In the genomic region with DNA sequence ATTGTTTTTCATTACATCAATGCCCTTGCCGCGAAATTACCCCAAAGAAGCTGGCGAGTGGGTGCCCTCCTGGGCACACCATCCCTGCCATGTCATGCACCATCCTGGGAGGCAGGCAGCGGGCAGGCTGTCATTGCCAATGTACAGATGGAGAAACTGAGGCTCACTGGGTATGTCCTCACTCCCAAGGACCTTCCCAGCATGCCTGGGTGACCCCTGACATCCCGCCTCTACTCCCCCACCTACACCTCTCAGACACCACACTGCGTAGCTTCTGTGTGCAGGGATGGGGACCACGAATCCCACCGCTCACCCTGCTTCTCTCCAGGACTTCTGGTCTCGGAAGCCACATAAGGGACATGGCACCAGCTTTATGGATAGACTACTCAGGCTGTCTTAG, we compare ENCODE assay signal across 29 cellular contexts. TPM values are rescaled to one million over a fixed set of nuclear protein-coding genes. Genes with fewer than 3 reads are reported as not detected.
DNase-seq lines count a peak whose midpoint lies in the region; ATAC-seq, FAIRE-seq and TF ChIP-seq lines count a peak whose summit lies in the region.
"Had no signal": no experiment of that assay in that cellular context is flagged by ENCODE, and none has a peak within 500 bp of the region (broad histone marks: within the 10 kb centered on the region; RNA-seq: fewer than 3 reads in every experiment).

No MANE protein-coding gene starts in this region.

- in situ Hi-C loops in HepG2 (cut with HindIII; ENCODE audit: extremely low pct_ligation_motif_present, low pct_unique_long_range_greater_than_20kb) = loop anchor here (25.0 kb wide), 1 partner anchor 237 kb away; a partner anchor contains a TSS

- no peak for TF ChIP-seq EP300 in HepG2 (IDR thresholded peaks at IDR 0.05; ENCODE audit: low read depth in 2 of 2, low read length in 2 of 2)
- no peak for TF ChIP-seq EP300 in HepG2 (CRISPR knock-in tag; IDR thresholded peaks at IDR 0.05; ENCODE audit: borderline replicate concordance)
- no peak for TF ChIP-seq EP300 in gastroesophageal sphincter (IDR thresholded peaks at IDR 0.05)

- H3K79me2 ChIP-seq in HepG2 (ENCODE audit: insufficient read depth, low read length) = no peaks in the 10 kb centered on the region

- WGBS in right lobe of liver (ENCODE audit: insufficient coverage, low coverage, low lambda C conversion rate, missing lambda C conversion rate) = 86% methylated on average over 4 of the region's 9 CpGs
- WGBS in HepG2 (ENCODE audit: low lambda C conversion rate) = 83% methylated on average over 9 of the region's 9 CpGs
- 92% methylated on average over 8 to 9 of the region's 9 CpGs for WGBS in endodermal cell (ENCODE audit: insufficient coverage in 1 of 2, insufficient read length in 1 of 2), 2 experiments
- 81 to 94% (median 89%) methylated on average over 9 of the region's 9 CpGs for WGBS in psoas muscle, 3 donors
- WGBS in gastroesophageal sphincter (ENCODE audit: low coverage in 1 of 2), 2 donors = 83% methylated on average over 8 of the region's 9 CpGs; no CpG with 5 or more reads in 1 of the 2 donors

- H3K4me1 Mint-ChIP-seq in endodermal cell = no peaks in the 10 kb centered on the region

- no peak for ATAC-seq in right lobe of liver
- no peak for ATAC-seq in HepG2
- ATAC-seq in psoas muscle = no peak
- no peak for ATAC-seq in gastroesophageal sphincter
- ATAC-seq: effector memory CD8-positive, alpha-beta T cell; HCT116; left colon had no signal

- H3K27ac ChIP-seq in right lobe of liver (no peak overlapping the region), HepG2 (ENCODE audit: extremely low read length, insufficient read depth, low read length) (no peak overlapping the region), endodermal cell (ENCODE audit: low read depth, low read length) (no peak overlapping the region), psoas muscle (no peak overlapping the region), gastroesophageal sphincter (no peak overlapping the region)
- H3K27ac ChIP-seq: breast epithelium, C4-2B, KMS-11, SK-N-MC had no signal

- no peaks in the 10 kb centered on the region for H3K36me3 Mint-ChIP-seq in endodermal cell (ENCODE audit: low read depth)

- BruUV-seq in HepG2 (replicated peaks; lab: Mats Ljungman, UMichigan) = no TSS peak

- no peak for TF ChIP-seq CTCF in right lobe of liver (IDR thresholded peaks at IDR 0.05)
- no peak for TF ChIP-seq CTCF in HepG2 (CRISPR knock-in tag; IDR thresholded peaks at IDR 0.05)
- TF ChIP-seq CTCF in endodermal cell (conservative IDR thresholded peaks at IDR 0.05) = no peak
- TF ChIP-seq CTCF in psoas muscle (IDR thresholded peaks at IDR 0.05) = no peak
- no peak for TF ChIP-seq CTCF in gastroesophageal sphincter (IDR thresholded peaks at IDR 0.05)

- H3K27me3 ChIP-seq in right lobe of liver (no peaks in the 10 kb centered on the region), HepG2 (ENCODE audit: control insufficient read depth in 1 of 2, insufficient read depth in 2 of 2, low read length in 2 of 2) (no peaks in the 10 kb centered on the region), endodermal cell (ENCODE audit: control insufficient read depth, insufficient read depth, low read length, poor library complexity, severe bottlenecking) (no peaks in the 10 kb centered on the region), psoas muscle (ENCODE audit: insufficient read depth in 3 of 3, low read length in 2 of 3) (no peaks in the 10 kb centered on the region), gastroesophageal sphincter (no peaks in the 10 kb centered on the region)
- H3K27me3 ChIP-seq: breast epithelium had no signal

- no peak for TF ChIP-seq RAD21 in HepG2 (CRISPR knock-in tag; IDR thresholded peaks at IDR 0.05)

- no peaks in the 10 kb centered on the region for H3K27me3 Mint-ChIP-seq in endodermal cell (ENCODE audit: insufficient read depth)

- POLR2A ChIA-PET in HepG2 (lab: Yijun Ruan, JAX) = no interaction called here

- no peak overlapping the region for H3K4me3 Mint-ChIP-seq in endodermal cell
- H3K4me3 Mint-ChIP-seq: activated naive CD4-positive, alpha-beta T cell treated with anti-CD3 and anti-CD28 coated beads for 36 hours; effector memory CD8-positive, alpha-beta T cell had no signal

- H2AFZ ChIP-seq in HepG2 (ENCODE audit: low read length) = no peak overlapping the region

- H3K9ac ChIP-seq in HepG2 (ENCODE audit: insufficient read depth, low read depth, low read length) = no peak overlapping the region
- no peak overlapping the region for H3K9ac ChIP-seq in endodermal cell (ENCODE audit: extremely low read depth, low read length, poor library complexity, severe bottlenecking)
- H3K9ac ChIP-seq: KMS-11 had no signal

- no peak for TF ChIP-seq POLR2A in right lobe of liver (IDR thresholded peaks at IDR 0.05)
- no peak for TF ChIP-seq POLR2A in HepG2 (IDR thresholded peaks at IDR 0.05; ENCODE audit: insufficient read depth in 1 of 2, low read depth in 2 of 2, low read length in 2 of 2)
- no peak for TF ChIP-seq POLR2A in gastroesophageal sphincter (IDR thresholded peaks at IDR 0.05)

- no peak overlapping the region for H3K4me2 ChIP-seq in HepG2 (ENCODE audit: low read depth, low read length)
- H3K4me2 ChIP-seq: KMS-11, smooth muscle cell had no signal

- DNase-seq in right lobe of liver (peak; percentile 7 to 51 (median 41)), HepG2 (ENCODE audit: low spot score) (no peak), endodermal cell (peak; percentile 28), psoas muscle (peak; percentile 2 to 35), LoVo (ENCODE audit: low spot score) (no peak), COR-L47 (lab: John Stamatoyannopoulos, UW) (no peak)
- DNase-seq: activated naive CD4-positive, alpha-beta T cell treated with anti-CD3 and anti-CD28 coated beads for 36 hours; activated T-cell treated with anti-CD3 and anti-CD28 coated beads, Interleukin-2, amount 50 U/mL, for 48 hours; amygdala; Calu3; DND-41; effector memory CD8-positive, alpha-beta T cell; foreskin fibroblast; NCI-H1436 treated with DMSO at 0.1 percent for 48 hours; NCI-H2107; NCI-H774; trophoblast cell had no signal

- intact Hi-C loops in right lobe of liver (cut with DNase I) (no loop called here), HepG2 (cut with micrococcal nuclease; ENCODE audit: unreplicated experiment) (no loop called here), psoas muscle (cut with DNase I) (no loop called here)

- no peak for FAIRE-seq in HepG2 (lab: Jason Lieb, UNC)
- FAIRE-seq: colon, GM18507 had no signal

- H3K4me1 ChIP-seq in right lobe of liver (no peaks in the 10 kb centered on the region), HepG2 (ENCODE audit: insufficient read depth, low read length) (peaks cover 10% of the 10 kb centered on the region), endodermal cell (ENCODE audit: control insufficient read depth, insufficient read depth, low read length) (no peaks in the 10 kb centered on the region), psoas muscle (peaks cover 8% of the 10 kb centered on the region), gastroesophageal sphincter (no peaks in the 10 kb centered on the region)

- no peaks in the 10 kb centered on the region for H3K9me3 Mint-ChIP-seq in endodermal cell
- H3K9me3 Mint-ChIP-seq: activated naive CD4-positive, alpha-beta T cell treated with anti-CD3 and anti-CD28 coated beads for 36 hours; effector memory CD8-positive, alpha-beta T cell had no signal

- H3K36me3 ChIP-seq in right lobe of liver (peaks cover 0 to 92% (median 27%) of the 10 kb centered on the region in 4 donors), HepG2 (replicated peaks in 1 of 2; ENCODE audit: control insufficient read depth in 1 of 2, insufficient read depth in 2 of 2, low read length in 2 of 2) (0 out of 5 replicates have a peak, but pooled peaks cover 0 to 5% of the 10 kb centered on the region in 2 experiments), endodermal cell (ENCODE audit: control insufficient read depth, insufficient read depth, low read length) (no peaks in the 10 kb centered on the region), psoas muscle (ENCODE audit: insufficient read depth in 1 of 2, low read depth in 1 of 2) (peaks cover 0 to 33% of the 10 kb centered on the region in 2 donors), gastroesophageal sphincter (peaks cover 0 to 16% of the 10 kb centered on the region in 2 donors)
- H3K36me3 ChIP-seq: breast epithelium had no signal

- H3K4me3 ChIP-seq in right lobe of liver = no peak overlapping the region
- H3K4me3 ChIP-seq in HepG2 (replicated peaks in 1 of 3; ENCODE audit: insufficient read depth in 1 of 3, low read depth in 2 of 3, low read length in 3 of 3) = no peak overlapping the region
- H3K4me3 ChIP-seq in endodermal cell (ENCODE audit: low read length) = no peak overlapping the region
- no peak overlapping the region for H3K4me3 ChIP-seq in psoas muscle
- no peak overlapping the region for H3K4me3 ChIP-seq in gastroesophageal sphincter
- H3K4me3 ChIP-seq: breast epithelium, SK-N-MC, smooth muscle cell had no signal

- H3K27ac Mint-ChIP-seq in endodermal cell = no peak overlapping the region
- H3K27ac Mint-ChIP-seq: activated naive CD4-positive, alpha-beta T cell treated with anti-CD3 and anti-CD28 coated beads for 36 hours; effector memory CD8-positive, alpha-beta T cell had no signal

- H4K20me1 ChIP-seq in HepG2 (ENCODE audit: insufficient read depth, low read length) = no peaks in the 10 kb centered on the region

- H3K9me3 ChIP-seq in right lobe of liver (no peaks in the 10 kb centered on the region), HepG2 (ENCODE audit: low read length) (no peaks in the 10 kb centered on the region), endodermal cell (ENCODE audit: control insufficient read depth, low read length) (no peaks in the 10 kb centered on the region), psoas muscle (no peaks in the 10 kb centered on the region), gastroesophageal sphincter (no peaks in the 10 kb centered on the region)
- H3K9me3 ChIP-seq: breast epithelium had no signal

- CTCF ChIA-PET in HepG2 (lab: Yijun Ruan, JAX; ENCODE audit: low intra/inter-chr PET ratio, low total read pairs) = no interaction called here

RNA-seq across cellular contexts. Expression of a gene that starts 41.0 kb away (rescaled TPM):
- total RNA-seq in right lobe of liver (10 to 100 TPM; 12.7 to 29.1 (median 15.9) TPM), HepG2 (2016; rRNA removed; fragmentation: Illumina TruSeq; extraction: Trizol) (16.2 and 26.0 TPM in 2 replicates), endodermal cell (10 to 100 TPM; 46.8 to 50.4 TPM), psoas muscle (10 to 100 TPM; 37.5 to 58.9 (median 45.3) TPM), gastroesophageal sphincter (10 to 100 TPM; 31.0 to 62.7 (median 37.5) TPM)
- total RNA-seq in HepG2 (2016; cell fraction: cytosol; rRNA removed; fragmentation: Illumina TruSeq; extraction: Trizol; ENCODE audit: low read depth) = 13.0 and 13.9 TPM in 2 replicates
- 14.4 and 25.9 TPM in 2 replicates for total RNA-seq in HepG2 (2016; cell fraction: insoluble cytoplasmic fraction; rRNA removed; fragmentation: Illumina TruSeq; extraction: Trizol)
- 26.7 and 29.5 TPM in 2 replicates for total RNA-seq in HepG2 (2016; cell fraction: membrane; rRNA removed; fragmentation: Illumina TruSeq; extraction: Trizol)
- total RNA-seq in HepG2 (2016; cell fraction: nucleus; rRNA removed; fragmentation: Illumina TruSeq; extraction: Trizol) = 29.5 and 32.0 TPM in 2 replicates
- polyA plus RNA-seq in HepG2 (2011; rRNA removed) (71.1 and 86.1 TPM in 2 replicates), psoas muscle (10 to 100 TPM; 28.7 to 36.9 (median 34.7) TPM)
- polyA plus RNA-seq in HepG2 (2011; cell fraction: cytosol; rRNA removed) = 96.6 and 106 TPM in 2 replicates
- 91.3 and 94.1 TPM in 2 replicates for polyA plus RNA-seq in HepG2 (2011; cell fraction: nucleus; rRNA removed)
- 29.5 and 44.0 TPM in 2 replicates for polyA plus RNA-seq in HepG2 (2012)
- 14.8 and 14.9 TPM in 2 replicates for polyA plus RNA-seq in HepG2 (2016; cell fraction: cytosol; fragmentation: Illumina TruSeq; extraction: Trizol; ENCODE audit: low read depth)
- polyA plus RNA-seq in HepG2 (2016; cell fraction: insoluble cytoplasmic fraction; fragmentation: Illumina TruSeq; extraction: Trizol; ENCODE audit: low read depth) = 15.7 and 17.4 TPM in 2 replicates
- polyA plus RNA-seq in HepG2 (2016; cell fraction: membrane; fragmentation: Illumina TruSeq; extraction: Trizol; ENCODE audit: low read depth) = 21.4 and 26.3 TPM in 2 replicates
- polyA plus RNA-seq in HepG2 (2016; cell fraction: nucleus; fragmentation: Illumina TruSeq; extraction: Trizol; ENCODE audit: insufficient read depth, low read depth) = 46.8 and 48.2 TPM in 2 replicates
- polyA minus RNA-seq in HepG2 (2011; rRNA and poly(A)+ RNA removed; ENCODE audit: low replicate concordance) = 115 and 139 TPM in 2 replicates
- polyA minus RNA-seq in HepG2 (2011; cell fraction: cytosol; rRNA and poly(A)+ RNA removed) = 31.0 and 41.7 TPM in 2 replicates
- polyA minus RNA-seq in HepG2 (2011; cell fraction: nucleus; rRNA and poly(A)+ RNA removed) = 32.1 and 40.2 TPM in 2 replicates
- 48.2 TPM for polyA plus RNA-seq in endodermal cell (2013, experiment 1 of 2)
- 42.7 TPM for polyA plus RNA-seq in endodermal cell (2013, experiment 2 of 2)

RNA-seq across cellular contexts. Expression of a gene that starts 55.5 kb away (rescaled TPM):
- total RNA-seq in right lobe of liver (100 to 1,000 TPM in 5 of 6 experiments, 10 to 100 TPM in 1; 94.9 to 962 (median 353) TPM), HepG2 (2016; rRNA removed; fragmentation: Illumina TruSeq; extraction: Trizol) (20.8 and 28.7 TPM in 2 replicates), endodermal cell (1 to 10 TPM; 1.0 to 1.6 TPM), psoas muscle (100 to 1,000 TPM in 1 of 4 donors, 10 to 100 TPM in 3; 34.5 to 121 (median 62.7) TPM), gastroesophageal sphincter (10 to 100 TPM; 16.3 to 67.9 (median 38.7) TPM)
- 5.0 and 5.4 TPM in 2 replicates for total RNA-seq in HepG2 (2016; cell fraction: cytosol; rRNA removed; fragmentation: Illumina TruSeq; extraction: Trizol; ENCODE audit: low read depth)
- 19.2 and 30.5 TPM in 2 replicates for total RNA-seq in HepG2 (2016; cell fraction: insoluble cytoplasmic fraction; rRNA removed; fragmentation: Illumina TruSeq; extraction: Trizol)
- total RNA-seq in HepG2 (2016; cell fraction: membrane; rRNA removed; fragmentation: Illumina TruSeq; extraction: Trizol) = 7.0 and 9.4 TPM in 2 replicates
- total RNA-seq in HepG2 (2016; cell fraction: nucleus; rRNA removed; fragmentation: Illumina TruSeq; extraction: Trizol) = 31.8 and 38.2 TPM in 2 replicates
- polyA plus RNA-seq in HepG2 (2011; rRNA removed) (10.5 and 11.2 TPM in 2 replicates), psoas muscle (10 to 100 TPM; 12.9 to 40.1 (median 21.6) TPM)
- polyA plus RNA-seq in HepG2 (2011; cell fraction: cytosol; rRNA removed) = 7.0 and 9.9 TPM in 2 replicates
- 20.7 and 30.5 TPM in 2 replicates for polyA plus RNA-seq in HepG2 (2011; cell fraction: nucleus; rRNA removed)
- 19.0 TPM in 2 replicates for polyA plus RNA-seq in HepG2 (2012)
- 2.5 and 2.7 TPM in 2 replicates for polyA plus RNA-seq in HepG2 (2016; cell fraction: cytosol; fragmentation: Illumina TruSeq; extraction: Trizol; ENCODE audit: low read depth)
- 18.2 and 19.3 TPM in 2 replicates for polyA plus RNA-seq in HepG2 (2016; cell fraction: insoluble cytoplasmic fraction; fragmentation: Illumina TruSeq; extraction: Trizol; ENCODE audit: low read depth)
- polyA plus RNA-seq in HepG2 (2016; cell fraction: membrane; fragmentation: Illumina TruSeq; extraction: Trizol; ENCODE audit: low read depth) = 2.9 and 5.1 TPM in 2 replicates
- polyA plus RNA-seq in HepG2 (2016; cell fraction: nucleus; fragmentation: Illumina TruSeq; extraction: Trizol; ENCODE audit: insufficient read depth, low read depth) = 40.2 and 43.0 TPM in 2 replicates
- 0.05 and 25.1 TPM in 2 replicates for polyA minus RNA-seq in HepG2 (2011; rRNA and poly(A)+ RNA removed; ENCODE audit: low replicate concordance)
- 6.9 and 7.7 TPM in 2 replicates for polyA minus RNA-seq in HepG2 (2011; cell fraction: cytosol; rRNA and poly(A)+ RNA removed)
- 20.6 and 24.5 TPM in 2 replicates for polyA minus RNA-seq in HepG2 (2011; cell fraction: nucleus; rRNA and poly(A)+ RNA removed)
- polyA plus RNA-seq in endodermal cell (2013, experiment 1 of 2) = 1.6 TPM
- polyA plus RNA-seq in endodermal cell (2013, experiment 2 of 2) = 0.95 TPM
- total RNA-seq: activated naive CD4-positive, alpha-beta T cell treated with anti-CD3 and anti-CD28 coated beads for 36 hours; RPMI7951; smooth muscle cell; T-helper 1 cell treated with Interleukin-12 subunit alpha and Interleukin-12 subunit beta and Interleukin-4 antibody, amounts not matched to agents 30 ng/mL and 1 ng/mL, for 36 hours had no signal

Comparison
In these comparisons a context has a peak if more than half of its experiments do, and no peak if none do; other contexts are left out.
1. DNase-seq: peak in right lobe of liver (3 of 3), endodermal cell (single experiment) and psoas muscle (2 of 2); none in HepG2 (single experiment), LoVo (single experiment) and COR-L47 (single experiment).